8 cellular contexts compared by ENCODE assay signal in genomic region chr10:34637419-34637911, GRCh38.
DNase-seq lines count a peak whose midpoint lies in the region; ATAC-seq, FAIRE-seq and TF ChIP-seq lines count a peak whose summit lies in the region.

No MANE protein-coding gene starts in this region.

- H4K20me1 ChIP-seq in OCI-LY7 (ENCODE audit: insufficient read depth, low read length): no peaks in the 10 kb centered on the region

- H3K9me2 ChIP-seq in OCI-LY7 (ENCODE audit: insufficient read depth, low read length): no peaks in the 10 kb centered on the region

- H3K27ac ChIP-seq in OCI-LY7 (ENCODE audit: low read depth, low read length, poor library complexity, severe bottlenecking) (no peak overlapping the region), trophoblast cell (ENCODE audit: low read depth, low read length) (no peak overlapping the region), upper lobe of right lung (peak overlapping the region; percentile 6)

- H3K79me2 ChIP-seq in OCI-LY7 (ENCODE audit: insufficient read depth, low read depth, low read length): no peaks in the 10 kb centered on the region
- no peaks in the 10 kb centered on the region for H3K79me2 ChIP-seq in trophoblast cell (ENCODE audit: control insufficient read depth, insufficient read depth, low read length, poor library complexity)

- H4K12ac ChIP-seq in trophoblast cell (ENCODE audit: low read depth, low read length): no peak overlapping the region

- H3K36me3 ChIP-seq in OCI-LY7 (ENCODE audit: insufficient read depth, low read length) (no peaks in the 10 kb centered on the region), trophoblast cell (ENCODE audit: control insufficient read depth in 1 of 2, insufficient read depth in 2 of 2, low read length in 2 of 2) (no peaks in the 10 kb centered on the region), upper lobe of right lung (no peaks in the 10 kb centered on the region)

- peak overlapping the region; percentile 69; the same call in 1 of the 2 replicates for H2AFZ ChIP-seq in OCI-LY7 (ENCODE audit: low read length)
- H2AFZ ChIP-seq in trophoblast cell (ENCODE audit: insufficient read depth, low read length, poor library complexity): no peak overlapping the region

- no peak overlapping the region for H2BK120ac ChIP-seq in trophoblast cell (ENCODE audit: insufficient read depth, low read length, poor library complexity)

- TF ChIP-seq CTCF in D721Med (IDR thresholded peaks at IDR 0.05; ENCODE audit: insufficient read depth, missing control alignments) (peak; percentile 93), OCI-LY7 (conservative IDR thresholded peaks at IDR 0.05; ENCODE audit: low read length) (peak; percentile 97), upper lobe of right lung (IDR thresholded peaks at IDR 0.05) (peak; percentile 96)

- no peak overlapping the region for H3K4me3 ChIP-seq in OCI-LY7 (ENCODE audit: low read depth, low read length, poor library complexity, severe bottlenecking)
- H3K4me3 ChIP-seq in trophoblast cell (ENCODE audit: low read depth, low read length): no peak overlapping the region
- H3K4me3 ChIP-seq in upper lobe of right lung: no peak overlapping the region

- no peak overlapping the region for H4K8ac ChIP-seq in trophoblast cell (ENCODE audit: low read depth, low read length)

- H4K91ac ChIP-seq in trophoblast cell (ENCODE audit: low read depth, low read length): no peak overlapping the region

- H3K4ac ChIP-seq in trophoblast cell (ENCODE audit: low read depth, low read length): no peak overlapping the region

- no TSS peak for BruUV-seq in OCI-LY7 (replicated peaks; lab: Mats Ljungman, UMichigan)

- H3K4me1 ChIP-seq in OCI-LY7 (ENCODE audit: insufficient read depth, low read length, poor library complexity, severe bottlenecking) (peaks cover 8% of the 10 kb centered on the region), trophoblast cell (ENCODE audit: control insufficient read depth in 1 of 2, insufficient read depth in 2 of 2, low read length in 2 of 2) (no peaks in the 10 kb centered on the region), upper lobe of right lung (peaks cover 20% of the 10 kb centered on the region)

- DNase-seq in D721Med (ENCODE audit: insufficient read length, low spot score) (no peak), OCI-LY7 (ENCODE audit: low spot score) (peak; percentile 66), activated T-helper 1 cell treated with Interleukin-2 at 50 U/mL for 16 hours (ENCODE audit: low read depth) (peak; percentile 23), foreskin melanocyte (peak; percentile 23), trophoblast cell (peak; percentile 28 to 71), upper lobe of right lung (peak; percentile 78)

- intact Hi-C loops in OCI-LY7 (cut with micrococcal nuclease; ENCODE audit: unreplicated experiment) (loop anchor here (5.0 kb wide), 1 partner anchor 1445 kb away; no protein-coding TSS in a partner anchor), upper lobe of right lung (cut with DNase I) (loop anchor here (10.0 kb wide), 2 partner anchors 1303 to 1443 kb away; partner anchors contain the start of gene NRP1)

- no peak overlapping the region for H2BK12ac ChIP-seq in trophoblast cell (ENCODE audit: low read length)

- POLR2A ChIA-PET in OCI-LY7 (lab: Charles Lee): no interaction called here

- no peak overlapping the region for H3K23ac ChIP-seq in trophoblast cell (ENCODE audit: low read length)

- peak; percentile 79 for ATAC-seq in GM19438 (IDR thresholded peaks at IDR 0.05; ENCODE audit: low read depth, unreplicated experiment)
- peak; percentile 70 for ATAC-seq in HG03460 (IDR thresholded peaks at IDR 0.05; ENCODE audit: unreplicated experiment)
- peak; percentile 82 for ATAC-seq in upper lobe of right lung

- no peak for FAIRE-seq in D721Med (lab: Jason Lieb, UNC)

- no peaks in the 10 kb centered on the region for H3K9me3 ChIP-seq in OCI-LY7 (ENCODE audit: low read length)
- no peaks in the 10 kb centered on the region for H3K9me3 ChIP-seq in trophoblast cell (ENCODE audit: insufficient read depth, low read depth, low read length)
- no peaks in the 10 kb centered on the region for H3K9me3 ChIP-seq in upper lobe of right lung

- H2BK5ac ChIP-seq in trophoblast cell (ENCODE audit: low read depth, low read length, poor library complexity): no peak overlapping the region

- H3K14ac ChIP-seq in trophoblast cell (ENCODE audit: low read length): no peak overlapping the region

- no peak overlapping the region for H2AK5ac ChIP-seq in trophoblast cell (ENCODE audit: low read length)

- CTCF ChIA-PET in OCI-LY7 (lab: Charles Lee; ENCODE audit: unreplicated experiment): no interaction called here

- H3K79me1 ChIP-seq in trophoblast cell (ENCODE audit: low read length): no peaks in the 10 kb centered on the region

- no CpG with 5 or more reads among the region's 9 CpGs for whole genome bisulfite sequencing in trophoblast cell (ENCODE audit: extremely low coverage, insufficient coverage, insufficient read length)

- no peak overlapping the region for H3K18ac ChIP-seq in trophoblast cell (ENCODE audit: low read length)

- H3K27me3 ChIP-seq in trophoblast cell (ENCODE audit: insufficient read depth, low read length) (no peaks in the 10 kb centered on the region), upper lobe of right lung (no peaks in the 10 kb centered on the region)

- no peak overlapping the region for H3K9ac ChIP-seq in trophoblast cell (ENCODE audit: low read length)

- H3K4me2 ChIP-seq in OCI-LY7 (ENCODE audit: low read length): peak overlapping the region; percentile 38
- no peak overlapping the region for H3K4me2 ChIP-seq in trophoblast cell (ENCODE audit: low read length)
